ENCODE assay signal across 8 cellular contexts in genomic region chr10:110497438-110498086, GRCh38. TPM values are rescaled to one million over a fixed set of nuclear protein-coding genes. Genes with fewer than 3 reads are reported as not detected.
DNase-seq lines count a peak whose midpoint lies in the region; ATAC-seq, FAIRE-seq and TF ChIP-seq lines count a peak whose summit lies in the region.

TSS of gene DUSP5 (plus strand) at chr10:110497907. CDS start at chr10:110498122, 215 bp downstream.

- H3K4me1 ChIP-seq in mucosa of descending colon (ENCODE audit: low read depth), result peaks cover 8% of the 10 kb centered on the region

- no peaks in the 10 kb centered on the region for H3K36me3 ChIP-seq in mucosa of descending colon (ENCODE audit: low read depth)

- TF ChIP-seq CTCF in D721Med (IDR thresholded peaks at IDR 0.05; ENCODE audit: insufficient read depth, missing control alignments) (no peak), epithelial cell of esophagus (IDR thresholded peaks at IDR 0.05; ENCODE audit: insufficient read depth, low read depth, low read length, missing control alignments) (no peak), mucosa of descending colon (IDR thresholded peaks at IDR 0.05) (no peak)

- peak; percentile 53 for ATAC-seq in GM21367 (IDR thresholded peaks at IDR 0.05; ENCODE audit: unreplicated experiment)
- peak; percentile 94 for ATAC-seq in mucosa of descending colon

- H3K4me3 ChIP-seq in epithelial cell of esophagus (ENCODE audit: low read length) (peak within 1 kb of the TSS; percentile 77), mucosa of descending colon (peak within 1 kb of the TSS; percentile 48)

- intact Hi-C loops in mucosa of descending colon (cut with DNase I, micrococcal nuclease), result loop anchor here in 1 of 2 donors (10.0 kb wide), 1 partner anchor 143 kb away; no protein-coding TSS in a partner anchor

- no peaks in the 10 kb centered on the region for H3K9me3 ChIP-seq in mucosa of descending colon

- peak; percentile 48 for DNase-seq in D721Med (ENCODE audit: insufficient read length, low spot score)
- peak; percentile 64 for DNase-seq in HTR-8/SVneo (ENCODE audit: insufficient read length, low spot score)
- DNase-seq in OCI-M1 (lab: John Stamatoyannopoulos, UW), result peak; percentile 98
- peak; percentile 96 for DNase-seq in activated T-cell treated with anti-CD3 and anti-CD28 coated beads for 4 hours
- DNase-seq in epithelial cell of esophagus (ENCODE audit: low read depth), result peak; percentile 96
- peak; percentile 95 to 98 (median 96) for DNase-seq in mucosa of descending colon
- DNase-seq in stimulated activated CD8-positive, alpha-beta memory T cell treated with anti-CD3 and anti-CD28 coated beads, Interleukin-4, amount 100 ng/mL, for 1 hour (ENCODE audit: low read depth in 2 of 2, low spot score in 1 of 2), result peak; percentile 86 to 89

- FAIRE-seq in D721Med (lab: Jason Lieb, UNC), result no peak
- FAIRE-seq in HTR-8/SVneo (lab: Jason Lieb, UNC), result peak; percentile 9

RNA-seq across cellular contexts. Expression of gene DUSP5, which starts in this region (rescaled TPM):
- 10 to 100 TPM; 21.5 to 40.1 (median 23.9) TPM for total RNA-seq in mucosa of descending colon

Comparison
In these comparisons a context has a peak if more than half of its experiments do, and no peak if none do; other contexts are left out.
1. Peak in every context shown above with its lines: DNase-seq, ATAC-seq and H3K4me3 ChIP-seq.
2. DNase-seq: peak in every context shown above with its lines; median percentile 98 in OCI-M1; 96 in activated T-cell treated with anti-CD3 and anti-CD28 coated beads for 4 hours; 96 in epithelial cell of esophagus; 96 in mucosa of descending colon; 88 in stimulated activated CD8-positive, alpha-beta memory T cell treated with anti-CD3 and anti-CD28 coated beads, Interleukin-4, amount 100 ng/mL, for 1 hour; 64 in HTR-8/SVneo; 48 in D721Med.